ENCODE assay signal across 8 cellular contexts in the genomic region with DNA sequence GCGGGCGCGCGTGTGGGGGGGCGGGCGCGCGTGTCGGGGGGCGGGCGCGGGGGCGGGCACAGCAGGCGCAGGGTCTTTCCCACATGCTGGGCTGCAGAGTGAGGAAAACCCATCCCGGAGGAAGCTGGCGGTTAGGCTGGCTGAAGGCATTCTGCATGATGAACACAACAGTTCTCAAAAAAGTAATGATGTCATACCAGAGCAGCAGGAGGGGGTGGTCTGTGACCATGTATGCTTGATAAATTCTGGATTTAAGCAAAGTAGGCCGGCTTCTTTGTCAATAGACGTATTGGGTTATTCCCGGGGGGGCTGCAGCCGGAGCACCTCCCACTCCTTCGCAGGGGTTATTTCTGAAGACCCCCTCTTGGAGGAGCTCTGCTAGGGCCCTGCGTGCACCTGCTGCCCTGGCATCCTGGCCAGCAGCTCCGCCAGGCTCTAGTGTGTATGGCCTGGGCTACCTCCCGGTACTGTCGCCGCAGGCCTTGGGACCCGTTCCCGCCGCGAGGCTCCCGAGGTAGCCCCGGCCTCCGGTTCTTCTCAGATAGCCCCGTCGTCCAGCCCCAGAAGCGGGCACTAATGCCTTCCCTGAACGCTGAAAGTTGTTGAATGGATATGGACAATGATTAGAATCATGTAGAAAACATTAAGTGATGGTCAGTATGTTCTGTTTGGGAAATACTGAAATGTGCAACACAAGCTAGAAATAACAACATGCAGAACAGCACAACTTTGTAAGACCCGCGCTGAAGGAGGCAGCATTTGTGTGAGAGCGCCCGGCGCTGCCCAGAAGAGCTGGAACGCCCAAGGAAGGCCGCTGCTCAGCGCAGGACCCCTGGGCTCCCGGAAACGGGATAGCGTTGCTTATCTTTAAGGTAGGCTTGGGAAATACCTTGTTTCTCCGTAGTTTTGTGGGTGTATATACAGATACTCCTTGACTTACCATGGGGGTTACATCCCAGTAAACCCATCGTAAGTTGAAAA.
DNase-seq lines count a peak whose midpoint lies in the region; ATAC-seq, FAIRE-seq and TF ChIP-seq lines count a peak whose summit lies in the region.

No MANE protein-coding gene starts in this region.

- H3K18ac ChIP-seq in neuronal stem cell (ENCODE audit: low read length): peak overlapping the region; percentile 87

- H3K36me3 ChIP-seq in neuronal stem cell (replicated peaks in 1 of 2; ENCODE audit: control insufficient read depth in 2 of 2, insufficient read depth in 2 of 2, low read length in 2 of 2): no peaks in the 10 kb centered on the region

- H2AFZ ChIP-seq in neuronal stem cell (ENCODE audit: low read length): peak overlapping the region; percentile 83

- H2BK12ac ChIP-seq in neuronal stem cell (ENCODE audit: low read length): no peak overlapping the region

- no peak overlapping the region for H3K4ac ChIP-seq in neuronal stem cell (ENCODE audit: low read length)

- no peak overlapping the region for H3K14ac ChIP-seq in neuronal stem cell (ENCODE audit: low read length)

- peak; percentile 10 to 11 for DNase-seq in AML-193 (lab: John Stamatoyannopoulos, UW)
- peak; percentile 70 for DNase-seq in HTR-8/SVneo (ENCODE audit: insufficient read length, low spot score)
- no peak for DNase-seq in activated CD8-positive, alpha-beta T cell treated with anti-CD3 and anti-CD28 coated beads, Interleukin-2, amount 10 ng/mL, durations not matched to agents 7 days and 5 days
- peak; percentile 39 for DNase-seq in foreskin melanocyte
- DNase-seq in neuronal stem cell (ENCODE audit: low spot score): peak; percentile 52
- DNase-seq in Calu3: no peak

- H3K27ac ChIP-seq in neuronal stem cell (replicated peaks; ENCODE audit: low read length): no peak overlapping the region

- intact Hi-C loops in Calu3 (cut with micrococcal nuclease; ENCODE audit: unreplicated experiment): no loop called here

- H3K27me3 ChIP-seq in neuronal stem cell (ENCODE audit: control insufficient read depth in 3 of 3, insufficient read depth in 3 of 3, low read depth in 1 of 3, low read length in 3 of 3): peaks cover 0 to 15% (median 0%) of the 10 kb centered on the region in 3 experiments

- FAIRE-seq in HTR-8/SVneo (lab: Jason Lieb, UNC): no peak

- TF ChIP-seq CTCF in Calu3 (IDR thresholded peaks at IDR 0.05; ENCODE audit: unreplicated experiment): no peak

- H2BK120ac ChIP-seq in neuronal stem cell (ENCODE audit: low read depth, low read length): no peak overlapping the region

- no peaks in the 10 kb centered on the region for H3K79me1 ChIP-seq in neuronal stem cell (ENCODE audit: low read depth, low read length)

- no TSS peak for BruUV-seq in Calu3 (replicated peaks; lab: Mats Ljungman, UMichigan)

- H4K91ac ChIP-seq in neuronal stem cell (ENCODE audit: low read depth, low read length, poor library complexity): no peak overlapping the region

- CTCF ChIA-PET in activated CD8-positive, alpha-beta T cell treated with anti-CD3 and anti-CD28 coated beads, Interleukin-2, amount 10 ng/mL, durations not matched to agents 7 days and 5 days (lab: Charles Lee): no interaction called here
- CTCF ChIA-PET in Calu3 (lab: Charles Lee): no interaction called here

- H3K9me3 Mint-ChIP-seq in activated CD8-positive, alpha-beta T cell treated with anti-CD3 and anti-CD28 coated beads, Interleukin-2, amount 10 ng/mL, durations not matched to agents 7 days and 5 days (ENCODE audit: insufficient read depth): no peaks in the 10 kb centered on the region
- H3K9me3 Mint-ChIP-seq in Calu3 (ENCODE audit: low read depth, unreplicated experiment): no peaks in the 10 kb centered on the region

- H4K8ac ChIP-seq in neuronal stem cell (ENCODE audit: low read depth, low read length): no peak overlapping the region

- peaks cover 6% of the 10 kb centered on the region for H3K4me1 Mint-ChIP-seq in activated CD8-positive, alpha-beta T cell treated with anti-CD3 and anti-CD28 coated beads, Interleukin-2, amount 10 ng/mL, durations not matched to agents 7 days and 5 days (ENCODE audit: low read depth)
- H3K4me1 Mint-ChIP-seq in Calu3 (ENCODE audit: low read depth, unreplicated experiment): no peaks in the 10 kb centered on the region

- peak; percentile 28 for ATAC-seq in GM18867 (IDR thresholded peaks at IDR 0.05; ENCODE audit: unreplicated experiment)
- ATAC-seq in activated CD8-positive, alpha-beta T cell treated with anti-CD3 and anti-CD28 coated beads, Interleukin-2, amount 10 ng/mL, durations not matched to agents 7 days and 5 days: peak; percentile 25
- ATAC-seq in GM18870 (IDR thresholded peaks at IDR 0.05; ENCODE audit: unreplicated experiment): no peak

- POLR2A ChIA-PET in activated CD8-positive, alpha-beta T cell treated with anti-CD3 and anti-CD28 coated beads, Interleukin-2, amount 10 ng/mL, durations not matched to agents 7 days and 5 days (lab: Charles Lee): no interaction called here

- H3K4me2 ChIP-seq in neuronal stem cell (ENCODE audit: insufficient read depth, low read length, poor library complexity, severe bottlenecking): peak overlapping the region; percentile 55

- peak overlapping the region; percentile 50 to 77 for H3K4me3 ChIP-seq in neuronal stem cell (ENCODE audit: low read length in 2 of 2)

- no peak overlapping the region for H2AK5ac ChIP-seq in neuronal stem cell (ENCODE audit: low read depth, low read length)

- no peak overlapping the region for H3K9ac ChIP-seq in neuronal stem cell (ENCODE audit: low read depth, low read length, poor library complexity)

- peaks cover 0 to 4% of the 10 kb centered on the region in 2 donors for H3K4me1 ChIP-seq in neuronal stem cell (ENCODE audit: control insufficient read depth in 2 of 2, insufficient read depth in 1 of 2, low read depth in 1 of 2, low read length in 2 of 2)

- WGBS in neuronal stem cell (ENCODE audit: extremely low coverage in 2 of 2, insufficient read length in 2 of 2, insufficient replicate concordance in 1 of 2), 2 donors: no CpG with 5 or more reads among the region's 50 CpGs

- H3K36me3 Mint-ChIP-seq in activated CD8-positive, alpha-beta T cell treated with anti-CD3 and anti-CD28 coated beads, Interleukin-2, amount 10 ng/mL, durations not matched to agents 7 days and 5 days (ENCODE audit: low read depth): no peaks in the 10 kb centered on the region
- no peaks in the 10 kb centered on the region for H3K36me3 Mint-ChIP-seq in Calu3 (ENCODE audit: insufficient read depth, unreplicated experiment)

- no peaks in the 10 kb centered on the region for H3K9me3 ChIP-seq in neuronal stem cell (replicated peaks in 1 of 2; ENCODE audit: control insufficient read depth in 2 of 2, insufficient read depth in 1 of 2, low read depth in 1 of 2, low read length in 2 of 2)

- H2BK15ac ChIP-seq in neuronal stem cell (ENCODE audit: low read length): no peak overlapping the region

- no peak overlapping the region for H2BK5ac ChIP-seq in neuronal stem cell (ENCODE audit: low read length)

- no peaks in the 10 kb centered on the region for H3K27me3 Mint-ChIP-seq in activated CD8-positive, alpha-beta T cell treated with anti-CD3 and anti-CD28 coated beads, Interleukin-2, amount 10 ng/mL, durations not matched to agents 7 days and 5 days (ENCODE audit: low read depth)
- peaks cover 11% of the 10 kb centered on the region for H3K27me3 Mint-ChIP-seq in Calu3 (ENCODE audit: unreplicated experiment)

- peak overlapping the region; percentile 57 for H3K4me3 Mint-ChIP-seq in activated CD8-positive, alpha-beta T cell treated with anti-CD3 and anti-CD28 coated beads, Interleukin-2, amount 10 ng/mL, durations not matched to agents 7 days and 5 days
- no peak overlapping the region for H3K4me3 Mint-ChIP-seq in Calu3 (ENCODE audit: low read depth, unreplicated experiment)

- no peak overlapping the region for H3K27ac Mint-ChIP-seq in activated CD8-positive, alpha-beta T cell treated with anti-CD3 and anti-CD28 coated beads, Interleukin-2, amount 10 ng/mL, durations not matched to agents 7 days and 5 days
- H3K27ac Mint-ChIP-seq in Calu3 (ENCODE audit: unreplicated experiment): no peak overlapping the region

- H3K23ac ChIP-seq in neuronal stem cell (ENCODE audit: low read depth, low read length, poor library complexity): no peak overlapping the region

Comparison
In these comparisons a context has a peak if more than half of its experiments do, and no peak if none do; other contexts are left out.
1. DNase-seq: peak in AML-193 (2 of 2), HTR-8/SVneo (single experiment), foreskin melanocyte (single experiment) and neuronal stem cell (single experiment); none in activated CD8-positive, alpha-beta T cell treated with anti-CD3 and anti-CD28 coated beads, Interleukin-2, amount 10 ng/mL, durations not matched to agents 7 days and 5 days (single experiment) and Calu3 (single experiment).